In genomic region chr3:194937751-194938358, GRCh38 we compare ENCODE assay signal across 16 cellular contexts.
A peak's percentile ranks its signal among the peaks of the same experiment; 100 is the strongest.
DNase-seq lines count a peak whose midpoint lies in the region; ATAC-seq and TF ChIP-seq lines count a peak whose summit lies in the region.
"Had no signal": no experiment of that assay in that cellular context is flagged by ENCODE, and none has a peak within 500 bp of the region (broad histone marks: within the 10 kb centered on the region; RNA-seq: fewer than 3 reads in every experiment).

No MANE protein-coding gene starts in this region.

- H3K36me3 ChIP-seq in MG63 = no peaks in the 10 kb centered on the region

- H3K27ac ChIP-seq in foreskin keratinocyte = no peak overlapping the region
- H3K27ac ChIP-seq: A549, KMS-11 had no signal

- no peak overlapping the region for H3K4me3 ChIP-seq in MG63
- H3K4me3 ChIP-seq: A549, GM23338 had no signal

- TF ChIP-seq CTCF in foreskin keratinocyte (conservative IDR thresholded peaks at IDR 0.05) = no peak
- no peak for TF ChIP-seq CTCF in osteocyte (IDR thresholded peaks at IDR 0.05)

- H3K27me3 Mint-ChIP-seq in osteocyte (ENCODE audit: unreplicated experiment) = peaks cover 5% of the 10 kb centered on the region

- DNase-seq in Daoy (ENCODE audit: low read depth) = peak; percentile 27
- DNase-seq in RKO (ENCODE audit: low spot score) = peak; percentile 8
- DNase-seq in foreskin keratinocyte = peak in 1 of 2 donors; percentile 7
- peak; percentile 69 for DNase-seq in osteocyte (ENCODE audit: extremely low spot score, unreplicated experiment)
- DNase-seq in NCI-H1417 treated with DMSO at 0.1 percent for 48 hours (lab: John Stamatoyannopoulos, UW) = no peak
- DNase-seq in activated T-cell treated with anti-CD3 and anti-CD28 coated beads, Interleukin-2, amount 50 U/mL, for 1 hour = no peak
- no peak for DNase-seq in MG63
- DNase-seq: DMS79 treated with DMSO at 0.1 percent for 48 hours, NCI-H1105 treated with DMSO at 0.1 percent for 48 hours, NCI-H187, NCI-H526 treated with DMSO at 0.1 percent for 48 hours, SHP77 treated with DMSO at 0.1 percent for 48 hours had no signal

- H3K27me3 ChIP-seq in foreskin keratinocyte = peaks cover 5% of the 10 kb centered on the region
- H3K27me3 ChIP-seq in MG63 = no peaks in the 10 kb centered on the region

- H3K9me3 Mint-ChIP-seq in osteocyte (ENCODE audit: unreplicated experiment) = peaks cover 3% of the 10 kb centered on the region
- H3K9me3 Mint-ChIP-seq: GM23338 had no signal

- no peak overlapping the region for H3K4me3 Mint-ChIP-seq in osteocyte (ENCODE audit: unreplicated experiment)
- H3K4me3 Mint-ChIP-seq: GM23338 had no signal

- 0 out of 2 replicates have a peak, but pooled peaks cover 3% of the 10 kb centered on the region for H3K9me3 ChIP-seq in MG63

- no peak overlapping the region for H3K27ac Mint-ChIP-seq in osteocyte (ENCODE audit: unreplicated experiment)
- H3K27ac Mint-ChIP-seq: GM23338 had no signal

- H3K36me3 Mint-ChIP-seq in osteocyte (ENCODE audit: unreplicated experiment) = no peaks in the 10 kb centered on the region

- H3K4me1 Mint-ChIP-seq in osteocyte (ENCODE audit: unreplicated experiment) = no peaks in the 10 kb centered on the region

- ATAC-seq in foreskin keratinocyte (peak; percentile 26), HG02678 (IDR thresholded peaks at IDR 0.05; ENCODE audit: unreplicated experiment) (no peak)
- ATAC-seq: A549, GM23338 had no signal

- H3K4me1 ChIP-seq in foreskin keratinocyte = no peaks in the 10 kb centered on the region
- H3K4me1 ChIP-seq: A549 had no signal

Comparison
In these comparisons a context has a peak if more than half of its experiments do, and no peak if none do; other contexts are left out.
1. DNase-seq: peak in Daoy (single experiment), RKO (single experiment) and osteocyte (single experiment); none in NCI-H1417 treated with DMSO at 0.1 percent for 48 hours (single experiment), activated T-cell treated with anti-CD3 and anti-CD28 coated beads, Interleukin-2, amount 50 U/mL, for 1 hour (single experiment) and MG63 (single experiment).